ENCODE assay signal across 8 cellular contexts in the genomic region with DNA sequence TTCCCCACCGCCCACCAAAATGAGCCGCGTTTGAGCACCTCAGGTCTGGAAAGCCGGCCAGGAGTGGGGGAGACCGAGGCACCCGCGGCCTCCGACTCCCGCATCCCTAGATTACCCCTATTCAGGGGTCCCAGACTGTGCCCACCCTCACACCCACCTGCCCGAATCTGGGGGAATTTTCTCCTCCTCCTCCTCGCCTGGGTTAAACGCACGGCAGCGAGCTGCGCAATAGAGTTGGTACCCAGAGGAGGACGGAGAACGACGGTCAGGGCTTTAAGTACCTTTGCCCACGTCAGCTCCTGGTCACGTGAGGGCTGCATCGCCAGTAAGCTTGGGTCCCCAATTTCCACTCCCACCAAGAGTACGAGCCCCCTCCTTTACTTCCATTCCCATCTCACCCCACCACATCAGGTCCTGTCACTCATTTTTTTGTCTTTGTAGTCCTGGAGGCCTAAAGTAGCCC. TPM values are rescaled to one million over a fixed set of nuclear protein-coding genes. Genes with fewer than 3 reads are reported as not detected.
DNase-seq lines count a peak whose midpoint lies in the region; ATAC-seq and TF ChIP-seq lines count a peak whose summit lies in the region.

Gene ARMCX2, minus strand, starts transcription at position 250 of the 463 bp plus-strand sequence. CDS start 2,262 bp downstream, outside the sequence.

- H3K4me1 ChIP-seq in OCI-LY3 (ENCODE audit: low read length) = peaks cover 11% of the 10 kb centered on the region

- intact Hi-C loops in dorsolateral prefrontal cortex (cut with DNase I) = loop anchor here in 1 of 2 donors (5.0 kb wide), 1 partner anchor 42 kb away; the partner anchor contains the start of gene ARMCX6

- H3K27ac ChIP-seq in OCI-LY3 (ENCODE audit: low read length) = no peak within 1 kb of the TSS
- H3K27ac ChIP-seq in dorsolateral prefrontal cortex = peak within 1 kb of the TSS in 57 of 59 donors; percentile 7 to 93 (median 77)

- ATAC-seq in GM18502 (IDR thresholded peaks at IDR 0.05; ENCODE audit: poor library complexity, unreplicated experiment) (peak; percentile 63), HG02938 (IDR thresholded peaks at IDR 0.05; ENCODE audit: unreplicated experiment) (peak; percentile 62), left lobe of liver (peak; percentile 30), HG03039 (IDR thresholded peaks at IDR 0.05; ENCODE audit: unreplicated experiment) (no peak)
- ATAC-seq in stimulated activated effector memory CD8-positive, alpha-beta T cell treated with anti-CD3 and anti-CD28 coated beads, Interleukin-12 subunit alpha, Interleukin-12 subunit beta, amount 100 ng/mL, for 72 hours = no peak

- TF ChIP-seq CTCF in OCI-LY3 (IDR thresholded peaks at IDR 0.05; ENCODE audit: low read depth, low read length) (no peak), dorsolateral prefrontal cortex (IDR thresholded peaks at IDR 0.05 in 54 of 56, conservative IDR thresholded peaks at IDR 0.05 in 2 of 56; ENCODE audit: low read depth in 1 of 56, partially characterized antibody in 56 of 56) (no peak)

- H3K4me3 ChIP-seq in OCI-LY3 (ENCODE audit: low read length) (peak within 1 kb of the TSS; percentile 99), dorsolateral prefrontal cortex (peak within 1 kb of the TSS; percentile 38 to 76 (median 63))

- H2AFZ ChIP-seq in OCI-LY3 (ENCODE audit: low read depth, low read length) = peak within 1 kb of the TSS; percentile 87

- 0 out of 2 replicates have a peak, but pooled peaks cover 3% of the 10 kb centered on the region for H4K20me1 ChIP-seq in OCI-LY3 (ENCODE audit: insufficient read depth, low read length)

- H3K4me2 ChIP-seq in OCI-LY3 (ENCODE audit: low read length) = peak within 1 kb of the TSS; percentile 92

- H3K79me2 ChIP-seq in OCI-LY3 (ENCODE audit: low read length) = no peaks in the 10 kb centered on the region; the same call in 1 of the 2 replicates

- H3K27me3 ChIP-seq in OCI-LY3 (ENCODE audit: low read depth, low read length) (no peaks in the 10 kb centered on the region), dorsolateral prefrontal cortex (peaks cover 0 to 77% (median 17%) of the 10 kb centered on the region in 45 donors)

- H3K4me1 Mint-ChIP-seq in stimulated activated effector memory CD8-positive, alpha-beta T cell treated with anti-CD3 and anti-CD28 coated beads, Interleukin-12 subunit alpha, Interleukin-12 subunit beta, amount 100 ng/mL, for 72 hours = peaks cover 5% of the 10 kb centered on the region

- H3K36me3 ChIP-seq in OCI-LY3 (replicated peaks; ENCODE audit: low read depth, low read length) = no peaks in the 10 kb centered on the region

- no peak within 1 kb of the TSS for H3K27ac Mint-ChIP-seq in stimulated activated effector memory CD8-positive, alpha-beta T cell treated with anti-CD3 and anti-CD28 coated beads, Interleukin-12 subunit alpha, Interleukin-12 subunit beta, amount 100 ng/mL, for 72 hours

- DNase-seq in dorsolateral prefrontal cortex = peak; percentile 49 to 83 (median 76)
- no peak for DNase-seq in left lobe of liver (ENCODE audit: low spot score)
- no peak for DNase-seq in stimulated activated effector memory CD8-positive, alpha-beta T cell treated with anti-CD3 and anti-CD28 coated beads, Interleukin-12 subunit alpha, Interleukin-12 subunit beta, amount 100 ng/mL, for 72 hours (ENCODE audit: low spot score in 2 of 2)
- no peak for DNase-seq in stimulated activated CD4-positive, alpha-beta T cell treated with anti-CD3 and anti-CD28 coated beads, Interleukin-4, amount 100 ng/mL, for 24 hours

- H3K9me3 ChIP-seq in OCI-LY3 (ENCODE audit: insufficient read depth, low read length) = no peaks in the 10 kb centered on the region

- no peaks in the 10 kb centered on the region for H3K36me3 Mint-ChIP-seq in stimulated activated effector memory CD8-positive, alpha-beta T cell treated with anti-CD3 and anti-CD28 coated beads, Interleukin-12 subunit alpha, Interleukin-12 subunit beta, amount 100 ng/mL, for 72 hours

- H3K9ac ChIP-seq in OCI-LY3 (ENCODE audit: low read length) = peak within 1 kb of the TSS; percentile 82

- H3K9me3 Mint-ChIP-seq in stimulated activated effector memory CD8-positive, alpha-beta T cell treated with anti-CD3 and anti-CD28 coated beads, Interleukin-12 subunit alpha, Interleukin-12 subunit beta, amount 100 ng/mL, for 72 hours = no peaks in the 10 kb centered on the region

- peak within 1 kb of the TSS; percentile 74 for H3K4me3 Mint-ChIP-seq in stimulated activated effector memory CD8-positive, alpha-beta T cell treated with anti-CD3 and anti-CD28 coated beads, Interleukin-12 subunit alpha, Interleukin-12 subunit beta, amount 100 ng/mL, for 72 hours

RNA-seq across cellular contexts. Expression of gene ARMCX2, which starts in this region (rescaled TPM):
- total RNA-seq in dorsolateral prefrontal cortex (100 to 1,000 TPM in 3 of 120 experiments, 10 to 100 TPM in 117; 37.7 to 113 (median 69.7) TPM), left lobe of liver (2.3 TPM)

Comparison
In these comparisons a context has a peak if more than half of its experiments do, and no peak if none do; other contexts are left out.
1. RNA of gene ARMCX2 (total RNA-seq): 37.7 to 113 TPM in dorsolateral prefrontal cortex; 2.3 TPM in left lobe of liver (single experiment); every median in the first group is over 10 times any median in the second.
2. ATAC-seq: peak in GM18502 (single experiment), HG02938 (single experiment) and left lobe of liver (single experiment); none in stimulated activated effector memory CD8-positive, alpha-beta T cell treated with anti-CD3 and anti-CD28 coated beads, Interleukin-12 subunit alpha, Interleukin-12 subunit beta, amount 100 ng/mL, for 72 hours (single experiment) and HG03039 (single experiment).
3. DNase-seq: peak in dorsolateral prefrontal cortex (10 of 10); none in left lobe of liver (single experiment), stimulated activated effector memory CD8-positive, alpha-beta T cell treated with anti-CD3 and anti-CD28 coated beads, Interleukin-12 subunit alpha, Interleukin-12 subunit beta, amount 100 ng/mL, for 72 hours (0 of 2) and stimulated activated CD4-positive, alpha-beta T cell treated with anti-CD3 and anti-CD28 coated beads, Interleukin-4, amount 100 ng/mL, for 24 hours (single experiment).